ENCODE assay signal across 16 cellular contexts in the genomic region with DNA sequence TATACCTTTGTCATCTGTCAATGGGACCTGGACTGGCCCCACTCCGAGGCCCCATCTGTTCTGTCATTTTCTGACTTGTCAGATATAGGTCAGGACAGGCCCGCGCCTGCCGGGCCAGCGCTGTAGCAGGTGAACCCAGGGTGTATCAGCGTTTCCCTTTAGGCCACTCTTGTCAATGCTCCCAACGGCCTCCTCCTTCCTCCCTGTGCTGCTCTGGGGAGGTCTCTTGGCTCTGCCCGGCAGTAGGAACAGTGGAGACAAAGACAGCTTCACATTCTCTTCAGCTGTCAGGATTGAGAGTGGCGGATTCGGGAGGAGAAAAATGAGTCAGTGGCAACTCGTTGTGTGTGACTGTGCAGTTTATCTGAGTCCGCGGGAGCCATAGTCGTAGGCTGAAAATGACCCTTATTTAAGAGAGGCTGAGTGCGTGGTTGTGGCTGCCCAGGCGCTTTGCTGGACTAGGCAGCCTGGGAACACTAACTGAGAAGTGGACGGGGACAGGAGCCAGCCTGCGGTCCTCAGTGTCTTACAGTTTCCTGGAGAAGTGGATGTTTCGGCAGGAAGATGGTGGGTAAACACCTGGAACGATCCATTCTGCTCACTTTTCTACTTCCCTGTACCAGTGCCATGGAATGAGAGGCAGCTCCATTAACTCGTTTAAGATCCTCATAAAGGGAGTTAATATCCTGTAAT.
DNase-seq lines count a peak whose midpoint lies in the region; ATAC-seq, FAIRE-seq and TF ChIP-seq lines count a peak whose summit lies in the region.
"Had no signal": no experiment of that assay in that cellular context is flagged by ENCODE, and none has a peak within 500 bp of the region (broad histone marks: within the 10 kb centered on the region; RNA-seq: fewer than 3 reads in every experiment).

No MANE protein-coding gene starts in this region.

- 64% methylated on average over 21 of the region's 21 CpGs for WGBS in smooth muscle cell (ENCODE audit: low lambda C conversion rate)

- H3K27me3 ChIP-seq in bronchial epithelial cell (ENCODE audit: control insufficient read depth, insufficient read depth, low read length) (no peaks in the 10 kb centered on the region), layer of hippocampus (ENCODE audit: control insufficient read depth, insufficient read depth, low read length) (no peaks in the 10 kb centered on the region), smooth muscle cell (ENCODE audit: low read depth) (no peaks in the 10 kb centered on the region)
- H3K27me3 ChIP-seq: right atrium auricular region had no signal

- no peak for FAIRE-seq in bronchial epithelial cell (lab: Jason Lieb, UNC)
- FAIRE-seq: GM18507 had no signal

- H3K9ac ChIP-seq in smooth muscle cell (ENCODE audit: low read depth) = no peak overlapping the region

- TF ChIP-seq POLR2A in GM18505 (IDR thresholded peaks at IDR 0.05; ENCODE audit: borderline replicate concordance, extremely low read depth, insufficient read depth, insufficient read length) = no peak

- DNase-seq in NCI-H2171 (lab: John Stamatoyannopoulos, UW) (peak; percentile 94), bronchial epithelial cell (ENCODE audit: low read depth) (peak; percentile 87), smooth muscle cell (lab: John Stamatoyannopoulos, UW; ENCODE audit: unreplicated experiment) (no peak), sciatic nerve (ENCODE audit: low spot score) (no peak), kidney glomerular epithelial cell (lab: John Stamatoyannopoulos, UW) (no peak)
- DNase-seq: activated CD4-positive, alpha-beta T cell treated with anti-CD3 and anti-CD28 coated beads for 4 hours; CD8-positive, alpha-beta T cell; GF-D8; H7; NCI-H345; stimulated activated CD4-positive, alpha-beta T cell treated with anti-CD3 and anti-CD28 coated beads, Interleukin-4, amount 100 ng/mL, for 24 hours; stimulated activated naive CD4-positive, alpha-beta T cell treated with Interleukin-2 at 50 U/mL for 16 hours had no signal

- no peak for TF ChIP-seq CTCF in bronchial epithelial cell (IDR thresholded peaks at IDR 0.05; ENCODE audit: insufficient read depth, low read length, severe bottlenecking)
- no peak for TF ChIP-seq CTCF in smooth muscle cell (IDR thresholded peaks at IDR 0.05; ENCODE audit: borderline replicate concordance, insufficient read depth, poor library complexity, severe bottlenecking)

- no peaks in the 10 kb centered on the region for H4K20me1 ChIP-seq in smooth muscle cell (ENCODE audit: low read depth)

- H3F3A ChIP-seq in smooth muscle cell (ENCODE audit: low read depth) = no peaks in the 10 kb centered on the region

- ATAC-seq in GM18505 (IDR thresholded peaks at IDR 0.05; ENCODE audit: unreplicated experiment) = no peak
- no peak for ATAC-seq in sciatic nerve
- ATAC-seq: CD8-positive, alpha-beta T cell had no signal

- intact Hi-C loops in sciatic nerve (cut with DNase I) = no loop called here

- no peaks in the 10 kb centered on the region for H3K79me2 ChIP-seq in smooth muscle cell (ENCODE audit: low read depth)

- H3K4me2 ChIP-seq in smooth muscle cell = no peak overlapping the region

- H3K4me3 ChIP-seq in bronchial epithelial cell (ENCODE audit: low read depth, low read length) (no peak overlapping the region), smooth muscle cell (no peak overlapping the region)
- H3K4me3 ChIP-seq: right atrium auricular region had no signal

- no peaks in the 10 kb centered on the region for H3K4me1 ChIP-seq in smooth muscle cell (ENCODE audit: low read depth)

- H3K36me3 ChIP-seq in bronchial epithelial cell (ENCODE audit: control insufficient read depth, insufficient read depth, low read length) = no peaks in the 10 kb centered on the region
- H3K36me3 ChIP-seq in smooth muscle cell (ENCODE audit: low read depth) = peaks cover 5% of the 10 kb centered on the region
- H3K36me3 ChIP-seq: right atrium auricular region had no signal

- H2AFZ ChIP-seq in smooth muscle cell (ENCODE audit: low read depth) = no peak overlapping the region

- H3K9me3 ChIP-seq in smooth muscle cell (replicated peaks; ENCODE audit: low read depth) = no peaks in the 10 kb centered on the region
- H3K9me3 ChIP-seq: right atrium auricular region had no signal

- H3K27ac ChIP-seq in layer of hippocampus (ENCODE audit: low read depth, low read length) (peak overlapping the region; percentile 89), smooth muscle cell (ENCODE audit: low read depth) (peak overlapping the region; percentile 65)
- H3K27ac ChIP-seq: right atrium auricular region had no signal

Comparison
In these comparisons a context has a peak if more than half of its experiments do, and no peak if none do; other contexts are left out.
1. DNase-seq: peak in NCI-H2171 (single experiment) and bronchial epithelial cell (single experiment); none in smooth muscle cell (single experiment), sciatic nerve (single experiment) and kidney glomerular epithelial cell (single experiment).